Comparison of ENCODE assay signal across 23 cellular contexts in the genomic region with DNA sequence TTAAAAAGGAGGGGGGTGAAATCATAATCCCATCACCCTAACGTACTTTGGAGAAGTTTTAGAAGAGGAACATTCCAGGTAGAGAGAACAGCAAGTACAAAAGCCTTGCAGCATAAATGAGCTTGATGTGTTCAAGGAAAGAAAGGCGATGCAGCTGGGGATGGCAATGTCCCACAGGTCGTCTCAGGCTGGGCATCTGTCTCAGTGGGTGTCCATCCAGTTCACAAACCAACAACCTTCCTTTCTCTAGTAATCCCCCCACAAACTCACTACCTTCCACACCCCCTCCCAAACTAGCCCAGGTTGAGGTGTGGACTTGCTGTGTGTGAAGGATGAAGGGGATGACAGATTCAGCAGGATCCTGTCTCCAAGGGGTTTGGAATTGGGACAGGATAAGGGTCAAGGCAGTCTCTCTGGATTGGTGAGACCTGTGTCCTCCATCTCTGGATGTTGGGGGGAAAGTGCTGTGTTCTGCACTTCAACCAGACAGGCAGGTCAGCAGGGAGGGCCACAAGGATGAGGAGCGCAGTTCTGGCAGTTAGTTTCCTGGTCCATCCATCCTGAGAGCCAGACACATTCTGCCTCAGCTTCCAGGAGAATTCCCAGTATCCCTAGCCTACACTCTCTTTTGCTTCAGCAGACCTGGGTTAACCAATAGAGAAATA. TPM values are rescaled to one million over a fixed set of nuclear protein-coding genes. Genes with fewer than 3 reads are reported as not detected.
"Had no signal": no experiment of that assay in that cellular context is flagged by ENCODE, and none has a peak within 500 bp of the region (broad histone marks: within the 10 kb centered on the region; RNA-seq: fewer than 3 reads in every experiment).

No MANE protein-coding gene starts in this region.

- DNase-seq: dermis blood vessel endothelial cell; erythroblast; foreskin keratinocyte; kidney; left cardiac atrium; left ventricle myocardium superior; mesenchymal stem cell; naive thymus-derived CD4-positive, alpha-beta T cell; occipital lobe; right lobe of liver; stimulated activated CD4-positive, alpha-beta T cell treated with anti-CD3 and anti-CD28 coated beads, Interleukin-4, amount 100 ng/mL, for 1 hour; stimulated activated CD8-positive, alpha-beta memory T cell treated with anti-CD3 and anti-CD28 coated beads, Interleukin-4, amount 100 ng/mL, for 48 hours; tibial artery; upper lobe of right lung had no signal

- H3K79me2 ChIP-seq: hepatocyte, parathyroid adenoma had no signal

- H3K27ac Mint-ChIP-seq: naive thymus-derived CD4-positive, alpha-beta T cell; stimulated activated memory B cell treated with anti-CD40 and anti-IgM and Interleukin-4, amounts not matched to agents 10 μg/mL and 1 μg/mL and 100 μg/mL, for 72 hours; stimulated activated naive CD8-positive, alpha-beta T cell treated with anti-CD3 and anti-CD28 coated beads, Interleukin-15, Interleukin-2, amounts not matched to agents 100 ng/mL and 50 ng/mL, for 24 hours had no signal

- H3K9me3 Mint-ChIP-seq: stimulated activated memory B cell treated with anti-CD40 and anti-IgM and Interleukin-4, amounts not matched to agents 10 μg/mL and 1 μg/mL and 100 μg/mL, for 72 hours; stimulated activated naive CD8-positive, alpha-beta T cell treated with anti-CD3 and anti-CD28 coated beads, Interleukin-15, Interleukin-2, amounts not matched to agents 100 ng/mL and 50 ng/mL, for 24 hours had no signal

- H3K27ac ChIP-seq: foreskin keratinocyte, hepatocyte, parathyroid adenoma, prostate gland, right lobe of liver, tibial artery, upper lobe of right lung, vagina had no signal

- H3K4me1 ChIP-seq: foreskin keratinocyte, parathyroid adenoma, prostate gland had no signal

- H3K4me2 ChIP-seq: hepatocyte had no signal

- FAIRE-seq: colon, endothelial cell of umbilical vein, kidney had no signal

- H3K4me3 ChIP-seq: hepatocyte, lung, prostate gland, right lobe of liver had no signal

- H3K9ac ChIP-seq: parathyroid adenoma had no signal

- H2AFZ ChIP-seq: hepatocyte, parathyroid adenoma had no signal

- ATAC-seq: foreskin keratinocyte; left cardiac atrium; left ventricle myocardium superior; naive thymus-derived CD4-positive, alpha-beta T cell; right lobe of liver; stimulated activated memory B cell treated with anti-CD40 and anti-IgM and Interleukin-4, amounts not matched to agents 10 μg/mL and 1 μg/mL and 100 μg/mL, for 72 hours; upper lobe of right lung had no signal

- H3K4me3 Mint-ChIP-seq: stimulated activated memory B cell treated with anti-CD40 and anti-IgM and Interleukin-4, amounts not matched to agents 10 μg/mL and 1 μg/mL and 100 μg/mL, for 72 hours; stimulated activated naive CD8-positive, alpha-beta T cell treated with anti-CD3 and anti-CD28 coated beads, Interleukin-15, Interleukin-2, amounts not matched to agents 100 ng/mL and 50 ng/mL, for 24 hours had no signal

- H3K36me3 ChIP-seq: prostate gland, right lobe of liver, tibial artery, upper lobe of right lung, vagina had no signal

- H3K36me3 Mint-ChIP-seq: stimulated activated memory B cell treated with anti-CD40 and anti-IgM and Interleukin-4, amounts not matched to agents 10 μg/mL and 1 μg/mL and 100 μg/mL, for 72 hours had no signal

- H3K9me3 ChIP-seq: prostate gland, right lobe of liver, tibial artery, upper lobe of right lung, vagina had no signal

RNA-seq across cellular contexts. Expression of gene ESYT3, which starts 1.7 kb away (rescaled TPM):
- total RNA-seq: dermis blood vessel endothelial cell, endothelial cell of umbilical vein had no signal
- polyA plus RNA-seq: endothelial cell of umbilical vein had no signal
